8 cellular contexts compared by ENCODE assay signal in genomic region chr12:120101182-120101581, GRCh38. TPM values are rescaled to one million over a fixed set of nuclear protein-coding genes. Genes with fewer than 3 reads are reported as not detected.
DNase-seq lines count a peak whose midpoint lies in the region; ATAC-seq, FAIRE-seq and TF ChIP-seq lines count a peak whose summit lies in the region.

No MANE protein-coding gene starts in this region.

- H3K27ac ChIP-seq in spleen: peak overlapping the region; percentile 36 to 77 (median 65)

- H3K27me3 ChIP-seq in spleen (replicated peaks in 1 of 7): no peaks in the 10 kb centered on the region

- FAIRE-seq in GM12892 (lab: Jason Lieb, UNC): no peak

- peak; percentile 76 for ATAC-seq in GM19351 (IDR thresholded peaks at IDR 0.05; ENCODE audit: unreplicated experiment)
- ATAC-seq in SK-N-SH treated with all-trans-retinoic acid at 6 μM for 48 hours: peak; percentile 13; the same call in 2 of the 3 replicates
- no peak for ATAC-seq in HG02840 (IDR thresholded peaks at IDR 0.05; ENCODE audit: low FRiP score, unreplicated experiment)

- H3K4me1 ChIP-seq in spleen: peaks cover 22 to 61% (median 40%) of the 10 kb centered on the region in 6 donors

- H3K4me3 ChIP-seq in fibroblast of villous mesenchyme (ENCODE audit: low read depth, low read length) (no peak overlapping the region), spleen (peak overlapping the region in 2 of 8 donors; percentile 14 to 41)

- no peaks in the 10 kb centered on the region for H3K9me3 ChIP-seq in spleen

- intact Hi-C loops in spleen (cut with DNase I; ENCODE audit: low total_unique reads): no loop called here

- peak; percentile 30 for DNase-seq in fibroblast of villous mesenchyme (ENCODE audit: low read depth)
- DNase-seq in spleen: no peak
- DNase-seq in GM12892 (ENCODE audit: insufficient read length): no peak
- DNase-seq in OCI-M1 (lab: John Stamatoyannopoulos, UW): no peak
- DNase-seq in NCI-H2227 treated with DMSO at 0.1 percent for 48 hours (lab: John Stamatoyannopoulos, UW): no peak

- WGBS in spleen, 5 donors: 22 to 48% (median 35%) methylated on average over 10 to 11 of the region's 11 CpGs

- TF ChIP-seq POLR2A in spleen (IDR thresholded peaks at IDR 0.05) (no peak), GM12892 (IDR thresholded peaks at IDR 0.05; ENCODE audit: low read depth, low read length) (no peak)

- peaks cover 0 to 100% (median 84%) of the 10 kb centered on the region in 6 donors for H3K36me3 ChIP-seq in spleen

- TF ChIP-seq CTCF in fibroblast of villous mesenchyme (IDR thresholded peaks at IDR 0.05; ENCODE audit: insufficient read depth, low read depth, low read length): no peak
- TF ChIP-seq CTCF in spleen (IDR thresholded peaks at IDR 0.05 in 8 of 11, conservative IDR thresholded peaks at IDR 0.05 in 3 of 11): no peak

TF ChIP-seq in SK-N-SH treated with all-trans-retinoic acid at 6 μM for 48 hours, 23 proteins besides CTCF, POLR2A, EP300 and RAD21:
- TF ChIP-seq ZNF565 (CRISPR knock-in tag; conservative IDR thresholded peaks at IDR 0.05; ENCODE audit: low read depth) (no peak), TOX (CRISPR knock-in tag; IDR thresholded peaks at IDR 0.05; ENCODE audit: borderline replicate concordance) (no peak), ZFP30 (CRISPR knock-in tag; IDR thresholded peaks at IDR 0.05) (no peak), ESRRG (CRISPR knock-in tag; IDR thresholded peaks at IDR 0.05) (no peak), CSDC2 (CRISPR knock-in tag; IDR thresholded peaks at IDR 0.05) (no peak), BACH2 (CRISPR knock-in tag; IDR thresholded peaks at IDR 0.05; ENCODE audit: borderline replicate concordance) (no peak), ZNF70 (CRISPR knock-in tag; IDR thresholded peaks at IDR 0.05) (no peak), PPARA (CRISPR knock-in tag; IDR thresholded peaks at IDR 0.05; ENCODE audit: borderline replicate concordance) (no peak), ISL1 (CRISPR knock-in tag; IDR thresholded peaks at IDR 0.05) (no peak), SNAI2 (CRISPR knock-in tag; IDR thresholded peaks at IDR 0.05) (no peak), GLIS3 (CRISPR knock-in tag; IDR thresholded peaks at IDR 0.05) (no peak), ZNF8 (CRISPR knock-in tag; IDR thresholded peaks at IDR 0.05) (no peak)
- TF ChIP-seq, protein P1, sequence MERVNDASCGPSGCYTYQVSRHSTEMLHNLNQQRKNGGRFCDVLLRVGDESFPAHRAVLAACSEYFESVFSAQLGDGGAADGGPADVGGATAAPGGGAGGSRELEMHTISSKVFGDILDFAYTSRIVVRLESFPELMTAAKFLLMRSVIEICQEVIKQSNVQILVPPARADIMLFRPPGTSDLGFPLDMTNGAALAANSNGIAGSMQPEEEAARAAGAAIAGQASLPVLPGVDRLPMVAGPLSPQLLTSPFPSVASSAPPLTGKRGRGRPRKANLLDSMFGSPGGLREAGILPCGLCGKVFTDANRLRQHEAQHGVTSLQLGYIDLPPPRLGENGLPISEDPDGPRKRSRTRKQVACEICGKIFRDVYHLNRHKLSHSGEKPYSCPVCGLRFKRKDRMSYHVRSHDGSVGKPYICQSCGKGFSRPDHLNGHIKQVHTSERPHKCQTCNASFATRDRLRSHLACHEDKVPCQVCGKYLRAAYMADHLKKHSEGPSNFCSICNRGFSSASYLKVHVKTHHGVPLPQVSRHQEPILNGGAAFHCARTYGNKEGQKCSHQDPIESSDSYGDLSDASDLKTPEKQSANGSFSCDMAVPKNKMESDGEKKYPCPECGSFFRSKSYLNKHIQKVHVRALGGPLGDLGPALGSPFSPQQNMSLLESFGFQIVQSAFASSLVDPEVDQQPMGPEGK (CRISPR knock-in tag; IDR thresholded peaks at IDR 0.05; ENCODE audit: borderline replicate concordance): no peak
- TF ChIP-seq, protein P2, sequence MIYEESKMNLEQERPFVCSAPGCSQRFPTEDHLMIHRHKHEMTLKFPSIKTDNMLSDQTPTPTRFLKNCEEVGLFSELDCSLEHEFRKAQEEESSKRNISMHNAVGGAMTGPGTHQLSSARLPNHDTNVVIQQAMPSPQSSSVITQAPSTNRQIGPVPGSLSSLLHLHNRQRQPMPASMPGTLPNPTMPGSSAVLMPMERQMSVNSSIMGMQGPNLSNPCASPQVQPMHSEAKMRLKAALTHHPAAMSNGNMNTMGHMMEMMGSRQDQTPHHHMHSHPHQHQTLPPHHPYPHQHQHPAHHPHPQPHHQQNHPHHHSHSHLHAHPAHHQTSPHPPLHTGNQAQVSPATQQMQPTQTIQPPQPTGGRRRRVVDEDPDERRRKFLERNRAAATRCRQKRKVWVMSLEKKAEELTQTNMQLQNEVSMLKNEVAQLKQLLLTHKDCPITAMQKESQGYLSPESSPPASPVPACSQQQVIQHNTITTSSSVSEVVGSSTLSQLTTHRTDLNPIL (CRISPR knock-in tag; IDR thresholded peaks at IDR 0.05; ENCODE audit: low read depth): no peak

RNA-seq across cellular contexts. Expression of gene RAB35, which starts 15.4 kb away (rescaled TPM):
- 24.5 and 24.6 TPM in 2 replicates for total RNA-seq in fibroblast of villous mesenchyme
- total RNA-seq in spleen: 10 to 100 TPM; 25.7 to 69.8 (median 58.4) TPM
- polyA plus RNA-seq in spleen: 10 to 100 TPM; 14.8 to 40.1 (median 16.9) TPM
- 25.5 TPM for polyA plus RNA-seq in GM12892 (2012; ENCODE audit: missing spikeins)
